In the genomic region with DNA sequence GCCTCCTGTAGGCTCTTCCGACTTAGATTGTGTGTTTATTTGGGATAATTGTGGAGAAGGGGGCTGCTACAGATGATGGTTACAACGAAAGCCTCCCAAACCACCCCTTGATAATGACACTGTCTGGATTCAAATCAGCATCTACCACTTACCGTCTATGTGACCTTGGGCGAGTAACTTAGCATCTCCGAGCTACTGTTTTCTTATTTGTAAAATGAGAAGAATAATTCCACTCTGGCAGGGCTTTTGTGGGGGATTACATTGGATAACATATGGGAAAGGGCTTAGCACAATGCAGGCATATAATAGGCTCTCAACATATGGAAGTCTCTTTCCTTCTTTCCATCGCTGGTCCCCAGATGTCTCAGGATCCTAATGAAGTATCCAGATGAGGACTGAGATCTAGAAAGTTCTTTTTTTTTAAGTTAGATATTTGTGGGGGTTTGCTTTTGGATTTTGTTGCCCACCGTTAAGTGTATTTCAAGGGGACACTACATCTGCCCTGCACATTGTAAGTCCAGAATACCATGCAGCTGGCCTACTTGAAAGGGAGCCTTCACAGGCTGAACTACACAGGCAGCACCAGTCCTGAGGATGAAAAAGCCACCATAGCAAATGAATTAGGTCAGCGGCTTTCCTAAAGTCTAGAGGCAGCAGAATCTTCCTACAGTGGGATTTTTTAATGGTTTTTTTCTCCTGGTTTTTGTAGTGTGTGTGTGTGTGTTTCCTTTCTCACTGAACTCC, we compare ENCODE assay signal across 16 cellular contexts.
DNase-seq lines count a peak whose midpoint lies in the region; ATAC-seq and TF ChIP-seq lines count a peak whose summit lies in the region.
"Had no signal": no experiment of that assay in that cellular context is flagged by ENCODE, and none has a peak within 500 bp of the region (broad histone marks: within the 10 kb centered on the region; RNA-seq: fewer than 3 reads in every experiment).

No MANE protein-coding gene starts in this region.

- no peak overlapping the region for H3K4me3 Mint-ChIP-seq in activated CD8-positive, alpha-beta memory T cell treated with anti-CD3 and anti-CD28 coated beads, Interleukin-2, amount 10 ng/mL, durations not matched to agents 7 days and 5 days
- no peak overlapping the region for H3K4me3 Mint-ChIP-seq in activated T-helper 1 cell treated with anti-CD3 and anti-CD28 coated beads, Interleukin-12 subunit alpha, Interleukin-12 subunit beta, Interleukin-2, Interleukin-4 antibody, amounts not matched to agents 30 ng/mL and 10 ng/mL and 1 ng/mL, durations not matched to agents 14 hours and 24 hours and 36 hours
- H3K4me3 Mint-ChIP-seq in activated naive CD8-positive, alpha-beta T cell treated with anti-CD3 and anti-CD28 coated beads, Interleukin-2, amount 50 U/mL, for 24 hours: no peak overlapping the region
- H3K4me3 Mint-ChIP-seq: CD8-positive, alpha-beta T cell had no signal

- H3K9me3 ChIP-seq in sigmoid colon: no peaks in the 10 kb centered on the region
- H3K9me3 ChIP-seq: right lobe of liver had no signal

- no peaks in the 10 kb centered on the region for H3K4me1 Mint-ChIP-seq in activated CD8-positive, alpha-beta memory T cell treated with anti-CD3 and anti-CD28 coated beads, Interleukin-2, amount 10 ng/mL, durations not matched to agents 7 days and 5 days
- H3K4me1 Mint-ChIP-seq in activated T-helper 1 cell treated with anti-CD3 and anti-CD28 coated beads, Interleukin-12 subunit alpha, Interleukin-12 subunit beta, Interleukin-2, Interleukin-4 antibody, amounts not matched to agents 30 ng/mL and 10 ng/mL and 1 ng/mL, durations not matched to agents 14 hours and 24 hours and 36 hours (ENCODE audit: low read depth): no peaks in the 10 kb centered on the region
- no peaks in the 10 kb centered on the region for H3K4me1 Mint-ChIP-seq in activated naive CD8-positive, alpha-beta T cell treated with anti-CD3 and anti-CD28 coated beads, Interleukin-2, amount 50 U/mL, for 24 hours

- no peaks in the 10 kb centered on the region for H3K9me3 Mint-ChIP-seq in activated CD8-positive, alpha-beta memory T cell treated with anti-CD3 and anti-CD28 coated beads, Interleukin-2, amount 10 ng/mL, durations not matched to agents 7 days and 5 days (ENCODE audit: low read depth)
- no peaks in the 10 kb centered on the region for H3K9me3 Mint-ChIP-seq in activated T-helper 1 cell treated with anti-CD3 and anti-CD28 coated beads, Interleukin-12 subunit alpha, Interleukin-12 subunit beta, Interleukin-2, Interleukin-4 antibody, amounts not matched to agents 30 ng/mL and 10 ng/mL and 1 ng/mL, durations not matched to agents 14 hours and 24 hours and 36 hours
- H3K9me3 Mint-ChIP-seq in activated naive CD8-positive, alpha-beta T cell treated with anti-CD3 and anti-CD28 coated beads, Interleukin-2, amount 50 U/mL, for 24 hours: no peaks in the 10 kb centered on the region
- H3K9me3 Mint-ChIP-seq: CD8-positive, alpha-beta T cell had no signal

- CTCF ChIA-PET in activated CD8-positive, alpha-beta memory T cell treated with anti-CD3 and anti-CD28 coated beads, Interleukin-2, amount 10 ng/mL, durations not matched to agents 7 days and 5 days (lab: Charles Lee): no interaction called here

- H3K27me3 Mint-ChIP-seq in activated CD8-positive, alpha-beta memory T cell treated with anti-CD3 and anti-CD28 coated beads, Interleukin-2, amount 10 ng/mL, durations not matched to agents 7 days and 5 days: no peaks in the 10 kb centered on the region
- no peaks in the 10 kb centered on the region for H3K27me3 Mint-ChIP-seq in activated T-helper 1 cell treated with anti-CD3 and anti-CD28 coated beads, Interleukin-12 subunit alpha, Interleukin-12 subunit beta, Interleukin-2, Interleukin-4 antibody, amounts not matched to agents 30 ng/mL and 10 ng/mL and 1 ng/mL, durations not matched to agents 14 hours and 24 hours and 36 hours (ENCODE audit: insufficient read depth)
- no peaks in the 10 kb centered on the region for H3K27me3 Mint-ChIP-seq in activated naive CD8-positive, alpha-beta T cell treated with anti-CD3 and anti-CD28 coated beads, Interleukin-2, amount 50 U/mL, for 24 hours

- H3K4me3 ChIP-seq in fibroblast of villous mesenchyme (ENCODE audit: low read depth, low read length) (no peak overlapping the region), sigmoid colon (no peak overlapping the region)
- H3K4me3 ChIP-seq: cardiac muscle cell, right lobe of liver had no signal

- ATAC-seq in activated CD8-positive, alpha-beta memory T cell treated with anti-CD3 and anti-CD28 coated beads, Interleukin-2, amount 10 ng/mL, durations not matched to agents 7 days and 5 days: no peak
- ATAC-seq in HG03159 (IDR thresholded peaks at IDR 0.05; ENCODE audit: unreplicated experiment): no peak
- ATAC-seq in activated naive CD8-positive, alpha-beta T cell treated with anti-CD3 and anti-CD28 coated beads, Interleukin-2, amount 50 U/mL, for 24 hours: no peak
- ATAC-seq: CD8-positive, alpha-beta T cell; SK-N-SH treated with all-trans-retinoic acid at 6 μM for 48 hours had no signal

- no peak for TF ChIP-seq POLR2A in sigmoid colon (IDR thresholded peaks at IDR 0.05)

- no peak for TF ChIP-seq EP300 in sigmoid colon (IDR thresholded peaks at IDR 0.05)

- H3K36me3 ChIP-seq in sigmoid colon: no peaks in the 10 kb centered on the region
- H3K36me3 ChIP-seq: cardiac muscle cell, right lobe of liver had no signal

- no peaks in the 10 kb centered on the region for H3K4me1 ChIP-seq in sigmoid colon
- H3K4me1 ChIP-seq: right lobe of liver had no signal

- WGBS in sigmoid colon, 2 donors: 94 to 95% methylated on average over 8 of the region's 8 CpGs

- no peak overlapping the region for H3K27ac Mint-ChIP-seq in activated CD8-positive, alpha-beta memory T cell treated with anti-CD3 and anti-CD28 coated beads, Interleukin-2, amount 10 ng/mL, durations not matched to agents 7 days and 5 days
- H3K27ac Mint-ChIP-seq in activated T-helper 1 cell treated with anti-CD3 and anti-CD28 coated beads, Interleukin-12 subunit alpha, Interleukin-12 subunit beta, Interleukin-2, Interleukin-4 antibody, amounts not matched to agents 30 ng/mL and 10 ng/mL and 1 ng/mL, durations not matched to agents 14 hours and 24 hours and 36 hours: no peak overlapping the region
- no peak overlapping the region for H3K27ac Mint-ChIP-seq in activated naive CD8-positive, alpha-beta T cell treated with anti-CD3 and anti-CD28 coated beads, Interleukin-2, amount 50 U/mL, for 24 hours
- H3K27ac Mint-ChIP-seq: CD8-positive, alpha-beta T cell had no signal

- H3K27me3 ChIP-seq in sigmoid colon: peaks cover 0 to 3% (median 0%) of the 10 kb centered on the region in 3 donors
- H3K27me3 ChIP-seq: cardiac muscle cell, right lobe of liver had no signal

- intact Hi-C loops in sigmoid colon (cut with DNase I): no loop called here
- intact Hi-C loops in activated T-helper 1 cell treated with anti-CD3 and anti-CD28 coated beads, Interleukin-12 subunit alpha, Interleukin-12 subunit beta, Interleukin-2, Interleukin-4 antibody, amounts not matched to agents 30 ng/mL and 10 ng/mL and 1 ng/mL, durations not matched to agents 14 hours and 24 hours and 36 hours (cut with micrococcal nuclease): no loop called here

- H3K36me3 Mint-ChIP-seq in activated CD8-positive, alpha-beta memory T cell treated with anti-CD3 and anti-CD28 coated beads, Interleukin-2, amount 10 ng/mL, durations not matched to agents 7 days and 5 days: no peaks in the 10 kb centered on the region
- H3K36me3 Mint-ChIP-seq in activated T-helper 1 cell treated with anti-CD3 and anti-CD28 coated beads, Interleukin-12 subunit alpha, Interleukin-12 subunit beta, Interleukin-2, Interleukin-4 antibody, amounts not matched to agents 30 ng/mL and 10 ng/mL and 1 ng/mL, durations not matched to agents 14 hours and 24 hours and 36 hours (ENCODE audit: low read depth): no peaks in the 10 kb centered on the region
- no peaks in the 10 kb centered on the region for H3K36me3 Mint-ChIP-seq in activated naive CD8-positive, alpha-beta T cell treated with anti-CD3 and anti-CD28 coated beads, Interleukin-2, amount 50 U/mL, for 24 hours (ENCODE audit: low read depth)
- H3K36me3 Mint-ChIP-seq: CD8-positive, alpha-beta T cell had no signal

- no peak overlapping the region for H3K27ac ChIP-seq in sigmoid colon
- H3K27ac ChIP-seq: cardiac muscle cell, right lobe of liver had no signal

- TF ChIP-seq CTCF in fibroblast of villous mesenchyme (IDR thresholded peaks at IDR 0.05; ENCODE audit: insufficient read depth, low read depth, low read length): no peak
- TF ChIP-seq CTCF in sigmoid colon (IDR thresholded peaks at IDR 0.05): no peak

- peak; percentile 40 for DNase-seq in activated CD8-positive, alpha-beta memory T cell treated with anti-CD3 and anti-CD28 coated beads, Interleukin-2, amount 10 ng/mL, durations not matched to agents 7 days and 5 days
- no peak for DNase-seq in activated CD8-positive, alpha-beta memory T cell treated with anti-CD3 and anti-CD28 coated beads, Interleukin-2, amount 50 U/mL, for 4 hours
- DNase-seq in RPMI7951 (ENCODE audit: low read depth) (peak; percentile 34), fibroblast of villous mesenchyme (ENCODE audit: low read depth) (peak; percentile 9), sigmoid colon (peak; percentile 36)
- no peak for DNase-seq in activated T-helper 1 cell treated with anti-CD3 and anti-CD28 coated beads, Interleukin-12 subunit alpha, Interleukin-12 subunit beta, Interleukin-2, Interleukin-4 antibody, amounts not matched to agents 30 ng/mL and 10 ng/mL and 1 ng/mL, durations not matched to agents 14 hours and 24 hours and 36 hours (ENCODE audit: low spot score)
- no peak for DNase-seq in activated naive CD8-positive, alpha-beta T cell treated with anti-CD3 and anti-CD28 coated beads, Interleukin-2, amount 50 U/mL, for 24 hours
- DNase-seq: DND-41; effector CD4-positive, alpha-beta T cell; NCI-H2081; occipital lobe had no signal

Comparison
In these comparisons a context has a peak if more than half of its experiments do, and no peak if none do; other contexts are left out.
1. DNase-seq: peak in activated CD8-positive, alpha-beta memory T cell treated with anti-CD3 and anti-CD28 coated beads, Interleukin-2, amount 10 ng/mL, durations not matched to agents 7 days and 5 days (single experiment), RPMI7951 (single experiment), fibroblast of villous mesenchyme (single experiment) and sigmoid colon (single experiment); none in activated CD8-positive, alpha-beta memory T cell treated with anti-CD3 and anti-CD28 coated beads, Interleukin-2, amount 50 U/mL, for 4 hours (single experiment), activated T-helper 1 cell treated with anti-CD3 and anti-CD28 coated beads, Interleukin-12 subunit alpha, Interleukin-12 subunit beta, Interleukin-2, Interleukin-4 antibody, amounts not matched to agents 30 ng/mL and 10 ng/mL and 1 ng/mL, durations not matched to agents 14 hours and 24 hours and 36 hours (single experiment) and activated naive CD8-positive, alpha-beta T cell treated with anti-CD3 and anti-CD28 coated beads, Interleukin-2, amount 50 U/mL, for 24 hours (single experiment).